Comparison of ENCODE assay signal across 20 cellular contexts in the genomic region with DNA sequence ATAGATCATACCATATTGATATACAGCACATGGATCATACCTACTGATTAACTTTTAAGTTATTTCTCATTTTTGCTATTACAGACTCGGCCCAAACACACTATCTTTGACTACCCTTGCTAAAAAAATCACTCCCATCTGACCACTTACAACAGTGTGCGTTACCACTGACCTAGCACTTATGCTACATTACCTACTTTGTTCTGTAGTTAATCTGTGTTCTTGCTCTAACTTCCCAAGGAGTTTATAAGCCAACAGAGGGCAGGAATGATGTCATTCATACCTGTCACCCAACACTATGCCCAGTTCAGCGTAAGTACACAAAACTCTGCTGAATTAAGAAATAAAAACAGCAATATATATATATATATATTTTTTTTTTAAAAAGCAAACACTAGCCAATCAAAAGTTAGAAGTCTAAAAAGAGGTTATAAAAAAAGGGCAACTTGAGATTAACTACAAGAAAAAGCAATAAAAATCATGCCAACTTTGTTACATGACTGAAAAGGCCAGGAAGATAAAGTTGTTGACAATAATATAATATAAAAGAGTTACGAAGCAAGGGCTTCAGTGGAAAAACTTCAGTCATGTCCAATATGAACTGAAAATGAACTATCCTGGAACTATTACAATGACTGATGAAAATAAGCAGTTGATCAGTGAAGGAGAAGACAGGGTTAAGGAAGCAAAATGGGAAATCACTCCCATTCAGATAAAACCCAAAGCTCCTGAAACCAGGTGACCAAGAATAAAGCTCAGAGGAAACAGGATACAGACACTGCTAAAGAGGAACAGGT.
"Had no signal": no experiment of that assay in that cellular context is flagged by ENCODE, and none has a peak within 500 bp of the region (broad histone marks: within the 10 kb centered on the region; RNA-seq: fewer than 3 reads in every experiment).

No MANE protein-coding gene starts in this region.

- FAIRE-seq: frontal cortex had no signal

- H3K4me3 ChIP-seq: coronary artery, psoas muscle, SJSA1 had no signal

- H3K27me3 ChIP-seq: SJSA1 had no signal

- DNase-seq: activated CD4-positive, alpha-beta memory T cell treated with anti-CD3 and anti-CD28 coated beads, Interleukin-2, amount 10 ng/mL, durations not matched to agents 7 days and 5 days; activated CD4-positive, alpha-beta T cell treated with anti-CD3 and anti-CD28 coated beads for 4 hours; activated gamma-delta T cell; activated naive CD8-positive, alpha-beta T cell treated with anti-CD3 and anti-CD28 coated beads for 36 hours; activated T-cell treated with anti-CD3 and anti-CD28 coated beads, Interleukin-2, amount 50 U/mL, for 72 hours; amygdala; central memory CD4-positive, alpha-beta T cell; effector CD4-positive, alpha-beta T cell; islet precursor cell; left ventricle myocardium superior; psoas muscle; stimulated activated CD4-positive, alpha-beta T cell treated with anti-CD3 and anti-CD28 coated beads, Interleukin-2, amount 100 ng/mL, for 24 hours; substantia nigra; T-helper 2 cell; trophoblast cell had no signal

- ATAC-seq: activated T-cell treated with anti-CD3 and anti-CD28 coated beads, Interleukin-2, amount 50 U/mL, for 72 hours; left ventricle myocardium superior; psoas muscle; sciatic nerve; WTC11 had no signal

- H3K9me3 ChIP-seq: psoas muscle, SJSA1 had no signal

- H3K27ac ChIP-seq: coronary artery, psoas muscle, SJSA1 had no signal
